ENCODE assay signal across 10 cellular contexts in the genomic region with DNA sequence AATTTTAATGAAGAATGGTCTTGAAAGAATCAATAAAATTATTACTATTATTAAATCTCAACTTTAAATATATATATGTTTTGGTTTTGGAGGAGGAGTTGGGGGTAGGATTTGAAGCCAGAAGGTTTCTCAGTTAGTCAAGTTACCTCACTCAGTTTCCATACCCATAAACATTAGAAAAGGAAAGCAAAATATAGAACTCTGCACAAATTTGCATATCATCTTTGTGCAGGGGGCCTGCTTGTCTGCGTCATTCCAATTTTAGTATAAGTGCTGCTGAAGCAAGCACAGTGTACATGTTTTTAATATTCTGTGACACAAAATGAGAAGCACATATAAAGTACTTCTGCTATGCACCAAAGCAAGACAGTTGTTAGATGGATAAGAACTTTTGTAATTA. TPM values are rescaled to one million over a fixed set of nuclear protein-coding genes. Genes with fewer than 3 reads are reported as not detected.
DNase-seq lines count a peak whose midpoint lies in the region; ATAC-seq and TF ChIP-seq lines count a peak whose summit lies in the region.
"Had no signal": no experiment of that assay in that cellular context is flagged by ENCODE, and none has a peak within 500 bp of the region (broad histone marks: within the 10 kb centered on the region; RNA-seq: fewer than 3 reads in every experiment).

No MANE protein-coding gene starts in this region.

- H3K27ac Mint-ChIP-seq in activated naive CD8-positive, alpha-beta T cell treated with anti-CD3 and anti-CD28 coated beads for 36 hours: no peak overlapping the region

- TF ChIP-seq POLR2A in breast epithelium (IDR thresholded peaks at IDR 0.05): no peak

- no peaks in the 10 kb centered on the region for H3K36me3 ChIP-seq in breast epithelium

- no peaks in the 10 kb centered on the region for H3K27me3 ChIP-seq in breast epithelium

- H3K9me3 ChIP-seq in breast epithelium: no peaks in the 10 kb centered on the region
- H3K9me3 ChIP-seq: mucosa of descending colon had no signal

- no peak for TF ChIP-seq CTCF in breast epithelium (IDR thresholded peaks at IDR 0.05)

- H3K4me3 Mint-ChIP-seq in activated naive CD8-positive, alpha-beta T cell treated with anti-CD3 and anti-CD28 coated beads for 36 hours: no peak overlapping the region

- intact Hi-C loops in breast epithelium (cut with DNase I; ENCODE audit: low total_unique reads): no loop called here

- no peak overlapping the region for H3K4me3 ChIP-seq in breast epithelium
- H3K4me3 ChIP-seq: mucosa of descending colon had no signal

- DNase-seq in cerebellum (ENCODE audit: low spot score) (no peak), breast epithelium (ENCODE audit: low spot score in 2 of 2) (no peak), C1 segment of cervical spinal cord (lab: John Stamatoyannopoulos, UW) (no peak)
- no peak for DNase-seq in activated naive CD8-positive, alpha-beta T cell treated with anti-CD3 and anti-CD28 coated beads for 36 hours
- DNase-seq: hypothalamus, mucosa of descending colon, NCI-H2081 had no signal

- ATAC-seq in GM19035 (IDR thresholded peaks at IDR 0.05; ENCODE audit: unreplicated experiment) (peak; percentile 95), GM21723 (IDR thresholded peaks at IDR 0.05; ENCODE audit: unreplicated experiment) (peak; percentile 92), HG03108 (IDR thresholded peaks at IDR 0.05; ENCODE audit: unreplicated experiment) (peak; percentile 72)
- ATAC-seq: mucosa of descending colon had no signal

- no peaks in the 10 kb centered on the region for H3K27me3 Mint-ChIP-seq in activated naive CD8-positive, alpha-beta T cell treated with anti-CD3 and anti-CD28 coated beads for 36 hours

- H3K9me3 Mint-ChIP-seq in activated naive CD8-positive, alpha-beta T cell treated with anti-CD3 and anti-CD28 coated beads for 36 hours: no peaks in the 10 kb centered on the region

- no peaks in the 10 kb centered on the region for H3K4me1 ChIP-seq in breast epithelium

- H3K27ac ChIP-seq in breast epithelium: no peak overlapping the region

- H3K36me3 Mint-ChIP-seq in activated naive CD8-positive, alpha-beta T cell treated with anti-CD3 and anti-CD28 coated beads for 36 hours: no peaks in the 10 kb centered on the region

- H3K4me1 Mint-ChIP-seq in activated naive CD8-positive, alpha-beta T cell treated with anti-CD3 and anti-CD28 coated beads for 36 hours: no peaks in the 10 kb centered on the region

RNA-seq across cellular contexts. Expression of gene SCRG1, which starts 47.5 kb away (rescaled TPM):
- total RNA-seq in cerebellum (2.4 TPM), breast epithelium (1 to 10 TPM in 1 of 3 donors, under 1 TPM in 2; under 0.01 to 4.0 (median 0.48) TPM)
- total RNA-seq in activated naive CD8-positive, alpha-beta T cell treated with anti-CD3 and anti-CD28 coated beads for 36 hours: not detected
